ENCODE assay signal across 17 cellular contexts in genomic region chr3:143035466-143036214, GRCh38. TPM values are rescaled to one million over a fixed set of nuclear protein-coding genes. Genes with fewer than 3 reads are reported as not detected.
DNase-seq lines count a peak whose midpoint lies in the region; ATAC-seq and TF ChIP-seq lines count a peak whose summit lies in the region.
"Had no signal": no experiment of that assay in that cellular context is flagged by ENCODE, and none has a peak within 500 bp of the region (broad histone marks: within the 10 kb centered on the region; RNA-seq: fewer than 3 reads in every experiment).

No MANE protein-coding gene starts in this region.

- peak overlapping the region in 2 of 3 donors; percentile 22 to 76 for H3K27ac Mint-ChIP-seq in CD4-positive, CD25-positive, alpha-beta regulatory T cell
- peak overlapping the region; percentile 81 for H3K27ac Mint-ChIP-seq in HFFc6

- WGBS in upper lobe of left lung, 2 donors = 69 to 80% methylated on average over 3 of the region's 3 CpGs

- H3K36me3 Mint-ChIP-seq in CD4-positive, CD25-positive, alpha-beta regulatory T cell = peaks cover 28% of the 10 kb centered on the region
- H3K36me3 Mint-ChIP-seq in HFFc6 (ENCODE audit: low read depth) = peaks cover 25% of the 10 kb centered on the region

- TF ChIP-seq POLR2A in upper lobe of left lung (IDR thresholded peaks at IDR 0.05) = no peak

- H3K9me3 ChIP-seq in CD4-positive, CD25-positive, alpha-beta regulatory T cell (ENCODE audit: control insufficient read depth in 2 of 2, low read length in 2 of 2) = no peaks in the 10 kb centered on the region
- no peaks in the 10 kb centered on the region for H3K9me3 ChIP-seq in left lung
- H3K9me3 ChIP-seq in upper lobe of left lung = no peaks in the 10 kb centered on the region
- H3K9me3 ChIP-seq: Peyer's patch had no signal

- peaks cover 59% of the 10 kb centered on the region for H3K36me3 ChIP-seq in CD4-positive, CD25-positive, alpha-beta regulatory T cell (ENCODE audit: control insufficient read depth, insufficient read depth, low read length)
- peaks cover 0 to 83% of the 10 kb centered on the region in 2 donors for H3K36me3 ChIP-seq in left lung
- peaks cover 11 to 80% (median 30%) of the 10 kb centered on the region in 4 donors for H3K36me3 ChIP-seq in upper lobe of left lung

- H3K27me3 ChIP-seq in CD4-positive, CD25-positive, alpha-beta regulatory T cell (ENCODE audit: control insufficient read depth, insufficient read depth, low read length) = no peaks in the 10 kb centered on the region
- no peaks in the 10 kb centered on the region for H3K27me3 ChIP-seq in left lung
- no peaks in the 10 kb centered on the region for H3K27me3 ChIP-seq in upper lobe of left lung
- H3K27me3 ChIP-seq: cardiac muscle cell, Peyer's patch had no signal

- H3K4me1 ChIP-seq in CD4-positive, CD25-positive, alpha-beta regulatory T cell (ENCODE audit: control insufficient read depth, insufficient read depth, low read length, poor library complexity, severe bottlenecking) = peaks cover 8% of the 10 kb centered on the region
- H3K4me1 ChIP-seq in left lung = no peaks in the 10 kb centered on the region
- peaks cover 0 to 5% (median 2%) of the 10 kb centered on the region in 4 donors for H3K4me1 ChIP-seq in upper lobe of left lung
- H3K4me1 ChIP-seq: Peyer's patch had no signal

- H3K4me1 Mint-ChIP-seq in CD4-positive, CD25-positive, alpha-beta regulatory T cell = peaks cover 16 to 21% (median 20%) of the 10 kb centered on the region in 4 donors
- H3K4me1 Mint-ChIP-seq in HFFc6 (ENCODE audit: low read depth) = peaks cover 23% of the 10 kb centered on the region
- H3K4me1 Mint-ChIP-seq: H9 had no signal

- POLR2A ChIA-PET in HEK293T (lab: Yijun Ruan, JAX) = no interaction called here

- TF ChIP-seq CTCF in HFFc6 (IDR thresholded peaks at IDR 0.05) (no peak), left lung (IDR thresholded peaks at IDR 0.05) (no peak), upper lobe of left lung (IDR thresholded peaks at IDR 0.05) (no peak)

- H3K27me3 Mint-ChIP-seq in CD4-positive, CD25-positive, alpha-beta regulatory T cell = no peaks in the 10 kb centered on the region
- H3K27me3 Mint-ChIP-seq in HFFc6 (ENCODE audit: insufficient read depth) = no peaks in the 10 kb centered on the region

- TF ChIP-seq EP300 in upper lobe of left lung (IDR thresholded peaks at IDR 0.05) = no peak

- no peak for DNase-seq in CD4-positive, CD25-positive, alpha-beta regulatory T cell
- peak; percentile 20 for DNase-seq in HFFc6
- peak; percentile 26 for DNase-seq in amniotic epithelial cell (ENCODE audit: low read depth)
- no peak for DNase-seq in left lung
- DNase-seq in Right ventricle myocardium inferior (ENCODE audit: missing footprints) = no peak
- no peak for DNase-seq in upper lobe of left lung
- no peak for DNase-seq in HEK293T (ENCODE audit: extremely low spot score)
- DNase-seq in SK-N-DZ (ENCODE audit: low spot score) = no peak
- DNase-seq: activated CD4-positive, alpha-beta T cell treated with anti-CD3 and anti-CD28 coated beads, Interleukin-2, amount 50 U/mL, for 1 hour; activated gamma-delta T cell; H9; hippocampal formation; left ventricle myocardium superior; NCI-H345; Peyer's patch; substantia nigra had no signal

- peak overlapping the region; percentile 63 for H3K4me3 ChIP-seq in CD4-positive, CD25-positive, alpha-beta regulatory T cell (ENCODE audit: low read depth, low read length)
- H3K4me3 ChIP-seq in left lung (no peak overlapping the region), upper lobe of left lung (no peak overlapping the region)
- H3K4me3 ChIP-seq: cardiac muscle cell, Peyer's patch had no signal

- CTCF ChIA-PET in HEK293T (lab: Yijun Ruan, JAX) = interaction anchor here (0.8 kb wide), 1 partner anchor 639 kb away, joined by 3 read pairs; no protein-coding TSS in a partner anchor

- intact Hi-C loops in left lung (cut with DNase I) (no loop called here), Right ventricle myocardium inferior (cut with DNase I) (no loop called here)

- H3K4me3 Mint-ChIP-seq in CD4-positive, CD25-positive, alpha-beta regulatory T cell = peak overlapping the region in 2 of 4 donors; percentile 2 to 17
- no peak overlapping the region for H3K4me3 Mint-ChIP-seq in HFFc6
- H3K4me3 Mint-ChIP-seq: H9 had no signal

- no peak for ATAC-seq in CD4-positive, CD25-positive, alpha-beta regulatory T cell (ENCODE audit: low read depth in 2 of 2)
- ATAC-seq in left lung (no peak), Right ventricle myocardium inferior (no peak), upper lobe of left lung (ENCODE audit: low FRiP score in 2 of 2) (no peak)
- ATAC-seq: left ventricle myocardium superior had no signal

- H3K9me3 Mint-ChIP-seq in CD4-positive, CD25-positive, alpha-beta regulatory T cell = no peaks in the 10 kb centered on the region
- H3K9me3 Mint-ChIP-seq in HFFc6 = no peaks in the 10 kb centered on the region
- H3K9me3 Mint-ChIP-seq: H9 had no signal

- peak overlapping the region; percentile 68 for H3K27ac ChIP-seq in CD4-positive, CD25-positive, alpha-beta regulatory T cell (ENCODE audit: insufficient read depth, low read length, poor library complexity, severe bottlenecking)
- H3K27ac ChIP-seq in left lung (peak overlapping the region; percentile 3 to 7), upper lobe of left lung (no peak overlapping the region)
- H3K27ac ChIP-seq: cardiac muscle cell had no signal

TF ChIP-seq in HEK293T, 16 proteins besides CTCF, POLR2A, EP300 and RAD21:
- TF ChIP-seq SUZ12 (IDR thresholded peaks at IDR 0.05) = no peak
- no peak for TF ChIP-seq SP1 (IDR thresholded peaks at IDR 0.05)
- no peak for TF ChIP-seq TARDBP (IDR thresholded peaks at IDR 0.05)
- no peak for TF ChIP-seq FOXA1 (IDR thresholded peaks at IDR 0.05)
- no peak for TF ChIP-seq NFRKB (IDR thresholded peaks at IDR 0.05)
- no peak for TF ChIP-seq BHLHE40 (IDR thresholded peaks at IDR 0.05; ENCODE audit: borderline replicate concordance)
- TF ChIP-seq ELF4 (IDR thresholded peaks at IDR 0.05) = no peak
- no peak for TF ChIP-seq HDGF (IDR thresholded peaks at IDR 0.05; ENCODE audit: borderline replicate concordance)
- TF ChIP-seq CTBP1 (IDR thresholded peaks at IDR 0.05; ENCODE audit: borderline replicate concordance) = no peak
- no peak for TF ChIP-seq FOXK2 (IDR thresholded peaks at IDR 0.05)
- TF ChIP-seq FOXM1 (IDR thresholded peaks at IDR 0.05; ENCODE audit: borderline replicate concordance) = no peak
- TF ChIP-seq, protein P1, sequence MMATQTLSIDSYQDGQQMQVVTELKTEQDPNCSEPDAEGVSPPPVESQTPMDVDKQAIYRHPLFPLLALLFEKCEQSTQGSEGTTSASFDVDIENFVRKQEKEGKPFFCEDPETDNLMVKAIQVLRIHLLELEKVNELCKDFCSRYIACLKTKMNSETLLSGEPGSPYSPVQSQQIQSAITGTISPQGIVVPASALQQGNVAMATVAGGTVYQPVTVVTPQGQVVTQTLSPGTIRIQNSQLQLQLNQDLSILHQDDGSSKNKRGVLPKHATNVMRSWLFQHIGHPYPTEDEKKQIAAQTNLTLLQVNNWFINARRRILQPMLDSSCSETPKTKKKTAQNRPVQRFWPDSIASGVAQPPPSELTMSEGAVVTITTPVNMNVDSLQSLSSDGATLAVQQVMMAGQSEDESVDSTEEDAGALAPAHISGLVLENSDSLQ (IDR thresholded peaks at IDR 0.05) = no peak
- no peak for TF ChIP-seq ZNF384 (IDR thresholded peaks at IDR 0.05)
- TF ChIP-seq L3MBTL2 (conservative IDR thresholded peaks at IDR 0.05) = no peak
- no peak for TF ChIP-seq LEF1 (IDR thresholded peaks at IDR 0.05; ENCODE audit: borderline replicate concordance)

RNA-seq across cellular contexts. Expression of gene U2SURP, which starts 34.3 kb away (rescaled TPM):
- 175 TPM for total RNA-seq in CD4-positive, CD25-positive, alpha-beta regulatory T cell
- 100 to 1,000 TPM in 3 of 4 donors, 10 to 100 TPM in 1; 94.2 to 119 (median 115) TPM for polyA plus RNA-seq in CD4-positive, CD25-positive, alpha-beta regulatory T cell
- 10 to 100 TPM; 55.3 to 71.4 (median 67.1) TPM for total RNA-seq in HFFc6 (2021; fragmentation: NEBNext Ultra II Directional; extraction: Animal tissue kit (Norgen Biotek cat#: 25700))
- total RNA-seq in left lung = 10 to 100 TPM; 54.3 to 67.4 TPM
- 41.9 TPM for total RNA-seq in Right ventricle myocardium inferior
- 100 to 1,000 TPM in 2 of 6 donors, 10 to 100 TPM in 4; 47.4 to 126 (median 58.6) TPM for total RNA-seq in upper lobe of left lung
- 75.0 and 78.6 TPM in 2 replicates for polyA plus RNA-seq in SK-N-DZ (2014; cell fraction: cytosol; rRNA removed)
- polyA plus RNA-seq in SK-N-DZ (2014; cell fraction: nucleus; rRNA removed) = 201 and 239 TPM in 2 replicates

Comparison
In these comparisons a context has a peak if more than half of its experiments do, and no peak if none do; other contexts are left out.
1. DNase-seq: peak in HFFc6 (single experiment) and amniotic epithelial cell (single experiment); none in CD4-positive, CD25-positive, alpha-beta regulatory T cell (0 of 3), left lung (0 of 2), Right ventricle myocardium inferior (single experiment), upper lobe of left lung (0 of 2), HEK293T (single experiment) and SK-N-DZ (single experiment).
2. H3K27ac ChIP-seq: peak in CD4-positive, CD25-positive, alpha-beta regulatory T cell (single experiment) and left lung (2 of 2); none in upper lobe of left lung (0 of 4).